In genomic region chr5:141824717-141825116, GRCh38 we compare ENCODE assay signal across 24 cellular contexts. TPM values are rescaled to one million over a fixed set of nuclear protein-coding genes. Genes with fewer than 3 reads are reported as not detected.
DNase-seq lines count a peak whose midpoint lies in the region; FAIRE-seq and TF ChIP-seq lines count a peak whose summit lies in the region.
"Had no signal": no experiment of that assay in that cellular context is flagged by ENCODE, and none has a peak within 500 bp of the region (broad histone marks: within the 10 kb centered on the region; RNA-seq: fewer than 3 reads in every experiment).

No MANE protein-coding gene starts in this region.

- H3K18ac ChIP-seq in H1 (ENCODE audit: extremely low read depth, low read length) (peak overlapping the region; percentile 55; the same call in 1 of the 2 replicates), neuronal stem cell (ENCODE audit: low read length) (no peak overlapping the region)

- TF ChIP-seq RAD21 in H1 (IDR thresholded peaks at IDR 0.05 in 1 of 2, conservative IDR thresholded peaks at IDR 0.05 in 1 of 2; ENCODE audit: low read depth in 2 of 2, low read length in 2 of 2), result no peak

- H4K20me1 ChIP-seq in H1 (replicated peaks in 1 of 2; ENCODE audit: control insufficient read depth in 1 of 2, insufficient read depth in 2 of 2, low read length in 2 of 2), result no peaks in the 10 kb centered on the region
- H4K20me1 ChIP-seq: BLaER1 treated with 17β-estradiol and CSF1 and Interleukin-3, amounts not matched to agents 10 nM and 100 nM had no signal

- H3K4me3 ChIP-seq in BE2C (ENCODE audit: low read depth, low read length) (peak overlapping the region; percentile 39), H1 (ENCODE audit: extremely low read depth in 1 of 4, insufficient read depth in 2 of 4, low read depth in 3 of 4, low read length in 4 of 4) (no peak overlapping the region), neuronal stem cell (ENCODE audit: low read length in 2 of 2) (no peak overlapping the region), thyroid gland (replicated peaks in 1 of 3) (no peak overlapping the region)
- H3K4me3 ChIP-seq: BLaER1 treated with 17β-estradiol and CSF1 and Interleukin-3, amounts not matched to agents 10 nM and 100 nM; HAP-1; SJSA1 had no signal

- no peak for FAIRE-seq in H1 (lab: Jason Lieb, UNC)
- FAIRE-seq: RCC 7860 had no signal

- CTCF ChIA-PET in H1 (lab: Charles Lee; ENCODE audit: partially characterized antibody), result interaction anchor here (0.6 to 14.3 kb wide), 32 partner anchors 9 to 437 kb away, joined by 3 to 232 read pairs (median 4); partner anchors contain the start of genes PCDH1, PCDH12, PCDHGB4 and RNF14

- H3K9ac ChIP-seq in H1 (replicated peaks in 1 of 4; ENCODE audit: extremely low read depth in 1 of 4, low read depth in 3 of 4, low read length in 3 of 4) (no peak overlapping the region), neuronal stem cell (ENCODE audit: low read depth, low read length, poor library complexity) (no peak overlapping the region)
- H3K9ac ChIP-seq: BLaER1 treated with 17β-estradiol and CSF1 and Interleukin-3, amounts not matched to agents 10 nM and 100 nM had no signal

- peak overlapping the region; percentile 23; the same call in 1 of the 2 replicates for H2BK20ac ChIP-seq in H1 (ENCODE audit: low read length)

- TF ChIP-seq CTCF in BE2C (IDR thresholded peaks at IDR 0.05; ENCODE audit: low read depth, low read length) (no peak), H1 (IDR thresholded peaks at IDR 0.05; ENCODE audit: control extremely low read depth in 1 of 3, insufficient read depth in 1 of 3, low read depth in 1 of 3, low read length in 3 of 3) (no peak), thyroid gland (IDR thresholded peaks at IDR 0.05) (no peak)

- no peak overlapping the region for H2AK5ac ChIP-seq in H1 (ENCODE audit: low read depth, low read length)
- no peak overlapping the region for H2AK5ac ChIP-seq in neuronal stem cell (ENCODE audit: low read depth, low read length)

- H3K79me1 ChIP-seq in H1 (ENCODE audit: low read depth, low read length), result no peaks in the 10 kb centered on the region
- H3K79me1 ChIP-seq in neuronal stem cell (ENCODE audit: low read depth, low read length), result no peaks in the 10 kb centered on the region

- no peaks in the 10 kb centered on the region for H3K27me3 ChIP-seq in BE2C
- no peaks in the 10 kb centered on the region for H3K27me3 ChIP-seq in H1 (replicated peaks in 1 of 4; ENCODE audit: control insufficient read depth in 3 of 4, extremely low read depth in 1 of 4, insufficient read depth in 3 of 4, low read length in 3 of 4)
- no peaks in the 10 kb centered on the region for H3K27me3 ChIP-seq in neuronal stem cell (ENCODE audit: control insufficient read depth in 3 of 3, insufficient read depth in 3 of 3, low read depth in 1 of 3, low read length in 3 of 3)
- H3K27me3 ChIP-seq in thyroid gland, result no peaks in the 10 kb centered on the region
- H3K27me3 ChIP-seq: BLaER1 treated with 17β-estradiol and CSF1 and Interleukin-3, amounts not matched to agents 10 nM and 100 nM had no signal

- no peaks in the 10 kb centered on the region for H3K23me2 ChIP-seq in H1 (ENCODE audit: low read depth, low read length)

- no peak overlapping the region for H3K14ac ChIP-seq in H1 (ENCODE audit: insufficient read length)
- H3K14ac ChIP-seq in neuronal stem cell (ENCODE audit: low read length), result no peak overlapping the region

- intact Hi-C loops in thyroid gland (cut with DNase I), result no loop called here

- POLR2A ChIA-PET in H1 (lab: Charles Lee; ENCODE audit: partially characterized antibody), result interaction anchor here (0.9 to 14.8 kb wide), 6 partner anchors 8 to 132 kb away, joined by 3 to 160 read pairs (median 19); partner anchors contain the start of gene PCDH1

- H3K36me3 ChIP-seq in BE2C (no peaks in the 10 kb centered on the region), H1 (ENCODE audit: control insufficient read depth in 2 of 4, insufficient read depth in 4 of 4, low read length in 3 of 4) (no peaks in the 10 kb centered on the region), neuronal stem cell (replicated peaks in 1 of 2; ENCODE audit: control insufficient read depth in 2 of 2, insufficient read depth in 2 of 2, low read length in 2 of 2) (no peaks in the 10 kb centered on the region), thyroid gland (no peaks in the 10 kb centered on the region)
- H3K36me3 ChIP-seq: BLaER1 treated with 17β-estradiol and CSF1 and Interleukin-3, amounts not matched to agents 10 nM and 100 nM; HAP-1; SJSA1 had no signal

- H2BK15ac ChIP-seq in H1 (ENCODE audit: low read length), result no peak overlapping the region
- no peak overlapping the region for H2BK15ac ChIP-seq in neuronal stem cell (ENCODE audit: low read length)

- no peak overlapping the region for H3K56ac ChIP-seq in H1 (replicated peaks; ENCODE audit: insufficient read length, low read depth, low read length)

- 74% methylated on average over 3 of the region's 3 CpGs; no CpG with 5 or more reads in 1 of the 2 experiments for WGBS in H1 (ENCODE audit: extremely low coverage in 1 of 2, insufficient coverage in 1 of 2, insufficient read length in 1 of 2, insufficient replicate concordance in 2 of 2, low coverage in 1 of 2, low lambda C conversion rate in 2 of 2, missing lambda C conversion rate in 1 of 2), 2 experiments
- no CpG with 5 or more reads among the region's 3 CpGs for WGBS in neuronal stem cell (ENCODE audit: extremely low coverage in 2 of 2, insufficient read length in 2 of 2, insufficient replicate concordance in 1 of 2), 2 donors
- 69 to 89% methylated on average over 3 of the region's 3 CpGs for WGBS in thyroid gland, 2 donors

- H3K4me1 ChIP-seq in BE2C (peaks cover 37% of the 10 kb centered on the region), H1 (replicated peaks in 1 of 4; ENCODE audit: control insufficient read depth in 3 of 4, insufficient read depth in 4 of 4, low read length in 3 of 4) (peaks cover 13 to 26% (median 16%) of the 10 kb centered on the region in 4 experiments), neuronal stem cell (ENCODE audit: control insufficient read depth in 2 of 2, insufficient read depth in 1 of 2, low read depth in 1 of 2, low read length in 2 of 2) (peaks cover 21 to 32% of the 10 kb centered on the region in 2 donors), thyroid gland (no peaks in the 10 kb centered on the region)
- H3K4me1 ChIP-seq: Caco-2 had no signal

- H2BK120ac ChIP-seq in H1 (replicated peaks; ENCODE audit: low read depth, low read length), result no peak overlapping the region
- H2BK120ac ChIP-seq in neuronal stem cell (ENCODE audit: low read depth, low read length), result no peak overlapping the region

- TF ChIP-seq EP300 in H1 (IDR thresholded peaks at IDR 0.05; ENCODE audit: borderline replicate concordance in 1 of 2, low read depth in 2 of 2, low read length in 2 of 2), result no peak

- H3K23ac ChIP-seq in H1 (ENCODE audit: insufficient read length), result no peak overlapping the region
- no peak overlapping the region for H3K23ac ChIP-seq in neuronal stem cell (ENCODE audit: low read depth, low read length, poor library complexity)

- no peak for TF ChIP-seq POLR2A in H1 (IDR thresholded peaks at IDR 0.05; ENCODE audit: control extremely low read depth in 1 of 2, low read depth in 2 of 2, low read length in 2 of 2)
- TF ChIP-seq POLR2A in thyroid gland (IDR thresholded peaks at IDR 0.05), result no peak

- H3K4me2 ChIP-seq in H1 (ENCODE audit: insufficient read depth in 1 of 2, low read depth in 2 of 2, low read length in 2 of 2) (no peak overlapping the region; a peak in 1 of 4 replicates), neuronal stem cell (ENCODE audit: insufficient read depth, low read length, poor library complexity, severe bottlenecking) (no peak overlapping the region)

- no peak overlapping the region for H4K5ac ChIP-seq in H1 (ENCODE audit: insufficient read length, low read depth, low read length)

- 0 out of 2 replicates have a peak overlapping the region, but pooled peaks have one; percentile 62 for H2BK5ac ChIP-seq in H1 (ENCODE audit: low read depth, low read length)
- no peak overlapping the region for H2BK5ac ChIP-seq in neuronal stem cell (ENCODE audit: low read length)

- no peak overlapping the region for H3K4ac ChIP-seq in H1 (replicated peaks; ENCODE audit: insufficient read length, low read depth, low read length)
- no peak overlapping the region for H3K4ac ChIP-seq in neuronal stem cell (ENCODE audit: low read length)

- peak overlapping the region; percentile 78; the same call in 1 of the 2 replicates for H2BK12ac ChIP-seq in H1 (ENCODE audit: low read depth, low read length)
- no peak overlapping the region for H2BK12ac ChIP-seq in neuronal stem cell (ENCODE audit: low read length)

- DNase-seq in BE2C, result no peak
- no peak for DNase-seq in H1 (ENCODE audit: low read depth in 1 of 2, low spot score in 2 of 2)
- DNase-seq in neuronal stem cell (ENCODE audit: low spot score), result no peak
- no peak for DNase-seq in NCI-H345 treated with DMSO at 0.1 percent for 48 hours (lab: John Stamatoyannopoulos, UW; ENCODE audit: unreplicated experiment)
- DNase-seq in ecto neural progenitor cell (ENCODE audit: low spot score), result no peak
- DNase-seq in thyroid gland, result no peak
- no peak for DNase-seq in substantia nigra (lab: John Stamatoyannopoulos, UW)
- DNase-seq: Caco-2; CD4-positive, alpha-beta memory T cell; DMS 273 treated with DMSO at 0.1 percent for 48 hours; DMS79 treated with DMSO at 0.1 percent for 48 hours; Karpas-422; NCI-H1694 treated with DMSO at 0.1 percent for 48 hours; NCI-H2081 treated with DMSO at 0.1 percent for 48 hours; NCI-H2171 treated with DMSO at 0.1 percent for 48 hours; NCI-H446; NCI-H526; OCI-M1 had no signal

- H3K9me3 ChIP-seq in BE2C (no peaks in the 10 kb centered on the region), H1 (ENCODE audit: insufficient read depth in 2 of 2, low read depth in 1 of 2, low read length in 1 of 2) (no peaks in the 10 kb centered on the region), neuronal stem cell (replicated peaks in 1 of 2; ENCODE audit: control insufficient read depth in 2 of 2, insufficient read depth in 1 of 2, low read depth in 1 of 2, low read length in 2 of 2) (no peaks in the 10 kb centered on the region), thyroid gland (no peaks in the 10 kb centered on the region)
- H3K9me3 ChIP-seq: BLaER1 treated with 17β-estradiol and CSF1 and Interleukin-3, amounts not matched to agents 10 nM and 100 nM; Caco-2; HAP-1; SJSA1 had no signal

- H3K79me2 ChIP-seq in H1 (ENCODE audit: control insufficient read depth in 1 of 2, insufficient read depth in 2 of 2, low read length in 2 of 2), result no peaks in the 10 kb centered on the region

- peak overlapping the region; percentile 91 for H3K27ac ChIP-seq in angular gyrus (ENCODE audit: low read depth, low read length)
- no peak overlapping the region for H3K27ac ChIP-seq in H1 (ENCODE audit: low read depth, low read length)
- H3K27ac ChIP-seq in neuronal stem cell (replicated peaks; ENCODE audit: low read length), result no peak overlapping the region
- H3K27ac ChIP-seq in thyroid gland, result no peak overlapping the region
- no peak overlapping the region for H3K27ac ChIP-seq in substantia nigra (ENCODE audit: low read depth, low read length, poor library complexity, severe bottlenecking)
- H3K27ac ChIP-seq: BLaER1 treated with 17β-estradiol and CSF1 and Interleukin-3, amounts not matched to agents 10 nM and 100 nM; HL-60; SJSA1 had no signal

- H2AFZ ChIP-seq in H1 (ENCODE audit: low read length) (no peak overlapping the region), neuronal stem cell (ENCODE audit: low read length) (peak overlapping the region; percentile 90)

- H4K8ac ChIP-seq in H1 (ENCODE audit: extremely low read depth, insufficient read depth, low read length), result no peak overlapping the region
- no peak overlapping the region for H4K8ac ChIP-seq in neuronal stem cell (ENCODE audit: low read depth, low read length)

- no peak overlapping the region for H4K91ac ChIP-seq in H1 (replicated peaks; ENCODE audit: insufficient read length, low read length)
- H4K91ac ChIP-seq in neuronal stem cell (ENCODE audit: low read depth, low read length, poor library complexity), result no peak overlapping the region

RNA-seq across cellular contexts. Expression of gene PCDH1, which starts 53.5 kb away (rescaled TPM):
- 129 TPM for polyA plus RNA-seq in BE2C (2012; ENCODE audit: insufficient read depth, insufficient read length, low read depth)
- total RNA-seq in H1 (2021; fragmentation: NEBNext Ultra II Directional; extraction: Animal tissue kit (Norgen Biotek cat#: 25700)), result 101 and 106 TPM in 2 replicates
- 102 and 120 TPM in 2 replicates for polyA plus RNA-seq in H1 (2011; rRNA removed)
- polyA plus RNA-seq in H1 (2011; cell fraction: cytosol; rRNA removed), result 88.6 TPM
- polyA plus RNA-seq in H1 (2011; cell fraction: nucleus; rRNA removed), result 154 TPM
- 74.4 to 110 TPM (median 100 TPM) in 4 replicates for polyA plus RNA-seq in H1 (2012, experiment 1 of 2)
- 97.8 TPM for polyA plus RNA-seq in H1 (2012, experiment 2 of 2)
- polyA plus RNA-seq in H1 (2013, experiment 1 of 2), result 130 TPM
- 120 TPM for polyA plus RNA-seq in H1 (2013, experiment 2 of 2)
- 292 and 318 TPM in 2 replicates for polyA minus RNA-seq in H1 (2011; rRNA and poly(A)+ RNA removed)
- 143 TPM for polyA minus RNA-seq in H1 (2011; cell fraction: cytosol; rRNA and poly(A)+ RNA removed)
- 96.9 TPM for polyA minus RNA-seq in H1 (2011; cell fraction: nucleus; rRNA and poly(A)+ RNA removed)
- 7.6 TPM for polyA plus RNA-seq in neuronal stem cell (2013, experiment 1 of 2)
- polyA plus RNA-seq in neuronal stem cell (2013, experiment 2 of 2), result 7.7 TPM
- 10 to 100 TPM; 23.4 to 76.2 (median 37.5) TPM for total RNA-seq in thyroid gland
- total RNA-seq: CD4-positive, alpha-beta memory T cell had no signal
- polyA plus RNA-seq: CD4-positive, alpha-beta memory T cell had no signal
